8 cellular contexts compared by ENCODE assay signal in the genomic region with DNA sequence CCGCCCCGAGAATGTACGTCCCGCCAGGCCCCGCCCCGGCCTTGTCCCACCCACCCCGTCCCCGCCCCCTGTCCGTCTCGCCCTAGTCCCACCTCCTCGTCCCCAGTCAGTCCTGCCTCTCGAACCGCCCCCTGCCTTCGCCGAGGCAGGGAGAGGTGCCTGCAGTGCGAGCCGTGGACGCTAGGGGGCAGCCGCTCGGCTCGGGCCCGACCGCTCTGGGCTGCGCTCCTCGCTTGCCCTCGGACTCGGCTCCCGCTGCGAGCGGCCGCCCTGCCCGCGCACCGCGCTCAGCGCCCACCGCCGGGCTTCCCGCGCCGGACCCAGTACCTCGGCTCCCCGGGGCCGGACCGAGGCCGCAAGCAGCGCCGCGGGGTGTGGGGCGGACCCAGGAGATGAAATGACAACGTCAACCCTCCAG. TPM values are rescaled to one million over a fixed set of nuclear protein-coding genes. Genes with fewer than 3 reads are reported as not detected.
A peak's percentile ranks its signal among the peaks of the same experiment; 100 is the strongest.
DNase-seq lines count a peak whose midpoint lies in the region; ATAC-seq and TF ChIP-seq lines count a peak whose summit lies in the region.

A gene (plus strand): TSS at position 236 of the 418 bp plus-strand sequence. CDS start 162 bp downstream, at position 398.

- no peaks in the 10 kb centered on the region for H3K27me3 Mint-ChIP-seq in activated B cell treated with CpG ODN at 0.5 μM for 24 hours

- peak within 1 kb of the TSS; percentile 91 for H3K27ac Mint-ChIP-seq in activated B cell treated with CpG ODN at 0.5 μM for 24 hours

- in situ Hi-C loops in GM18951 (cut with MboI; ENCODE audit: low sequenced_read_pairs, unreplicated experiment): no loop called here

- no peaks in the 10 kb centered on the region for H3K9me3 Mint-ChIP-seq in activated B cell treated with CpG ODN at 0.5 μM for 24 hours

- peak within 1 kb of the TSS; percentile 98 for H3K4me3 Mint-ChIP-seq in activated B cell treated with CpG ODN at 0.5 μM for 24 hours

- peak; percentile 90 for ATAC-seq in HG03196 (IDR thresholded peaks at IDR 0.05; ENCODE audit: unreplicated experiment)
- ATAC-seq in activated B cell treated with CpG ODN at 0.5 μM for 24 hours (ENCODE audit: low read depth): peak; percentile 98

- peak within 1 kb of the TSS; percentile 74 for H3K27ac ChIP-seq in caudate nucleus (ENCODE audit: low read depth, low read length)

- POLR2A ChIA-PET in activated B cell treated with CpG ODN at 0.5 μM for 24 hours (lab: Charles Lee): interaction anchor here (0.5 to 2.6 kb wide), 6 partner anchors 14 to 178 kb away, joined by 3 to 11 read pairs (median 6); a partner anchor contains a TSS

- TF ChIP-seq CTCF in AG09319 (IDR thresholded peaks at IDR 0.05; ENCODE audit: low read depth, low read length) (peak; percentile 73), activated B cell treated with CpG ODN at 0.5 μM for 24 hours (IDR thresholded peaks at IDR 0.05) (no peak)

- intact Hi-C loops in activated B cell treated with CpG ODN at 0.5 μM for 24 hours (cut with micrococcal nuclease): loop anchor here (1.0 to 10.0 kb wide), 7 partner anchors 19 to 1214 kb away; a partner anchor contains a TSS

- CTCF ChIA-PET in activated B cell treated with CpG ODN at 0.5 μM for 24 hours (lab: Charles Lee): interaction anchor here (1.0 kb wide), 1 partner anchor 19 kb away, joined by 3 read pairs; no protein-coding TSS in a partner anchor

- H3K4me1 Mint-ChIP-seq in activated B cell treated with CpG ODN at 0.5 μM for 24 hours: peaks cover 27% of the 10 kb centered on the region

- peaks cover 30% of the 10 kb centered on the region for H3K36me3 Mint-ChIP-seq in activated B cell treated with CpG ODN at 0.5 μM for 24 hours (ENCODE audit: low read depth)

- TF ChIP-seq POLR2A in GM18951 (IDR thresholded peaks at IDR 0.05; ENCODE audit: extremely low read depth, insufficient read depth, insufficient read length): peak; percentile 87

- DNase-seq in AG09319 (ENCODE audit: extremely low read depth, low read depth) (peak; percentile 95), NCI-H226 (peak; percentile 87), activated B cell treated with CpG ODN at 0.5 μM for 24 hours (peak; percentile 99), caudate nucleus (lab: John Stamatoyannopoulos, UW) (peak in 60 of 61 donors; percentile 32 to 99 (median 94)), iris pigment epithelial cell (ENCODE audit: low read depth) (peak; percentile 95)
- DNase-seq in stimulated activated CD4-positive, alpha-beta T cell treated with anti-CD3 and anti-CD28 coated beads, Interleukin-12 subunit alpha, Interleukin-12 subunit beta, amount 100 ng/mL, for 4 hours: peak; percentile 99

RNA-seq across cellular contexts. Expression of the gene that starts here (rescaled TPM):
- total RNA-seq in activated B cell treated with CpG ODN at 0.5 μM for 24 hours: 34.2 and 41.7 TPM in 2 replicates

Comparison
In these comparisons a context has a peak if more than half of its experiments do, and no peak if none do; other contexts are left out.
1. Peak in every context shown above with its lines: DNase-seq, ATAC-seq and H3K27ac ChIP-seq.